13 cellular contexts compared by ENCODE assay signal in the genomic region with DNA sequence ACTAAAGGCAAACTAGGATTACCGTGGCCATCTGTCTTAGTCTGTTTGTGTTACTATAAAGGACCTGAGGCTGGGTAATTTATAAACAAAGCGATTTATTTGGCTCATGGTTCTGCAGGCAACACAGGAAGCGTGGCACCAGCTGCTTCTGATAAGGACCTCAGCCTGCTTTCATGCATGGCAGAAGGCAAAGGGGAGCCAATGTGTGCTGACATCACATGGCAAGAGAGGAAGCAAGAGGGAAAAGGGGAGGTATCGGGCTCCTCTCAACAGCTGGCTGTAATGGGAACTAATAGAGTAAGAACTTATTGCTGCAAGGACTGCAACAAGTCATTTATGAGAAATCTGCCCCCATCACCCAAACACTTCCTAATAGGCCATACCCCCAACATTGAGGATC.
DNase-seq lines count a peak whose midpoint lies in the region; ATAC-seq lines count a peak whose summit lies in the region.
"Had no signal": no experiment of that assay in that cellular context is flagged by ENCODE, and none has a peak within 500 bp of the region (broad histone marks: within the 10 kb centered on the region; RNA-seq: fewer than 3 reads in every experiment).

No MANE protein-coding gene starts in this region.

- no peaks in the 10 kb centered on the region for H3K9me3 Mint-ChIP-seq in stimulated activated naive CD8-positive, alpha-beta T cell treated with anti-CD3 and anti-CD28 coated beads, Interleukin-15, amount 100 ng/mL, for 72 hours

- 78 to 91% methylated on average over 4 of the region's 4 CpGs for WGBS in mesodermal cell (ENCODE audit: insufficient coverage in 2 of 2), 2 experiments

- no peaks in the 10 kb centered on the region for H3K4me1 ChIP-seq in mesodermal cell (ENCODE audit: control insufficient read depth, insufficient read depth, low read length, poor library complexity, severe bottlenecking)
- H3K4me1 ChIP-seq: suprapubic skin had no signal

- DNase-seq in NCI-H146 (lab: John Stamatoyannopoulos, UW) (peak; percentile 22), NCI-H146 treated with DMSO at 0.1 percent for 48 hours (lab: John Stamatoyannopoulos, UW; ENCODE audit: unreplicated experiment) (no peak), NCI-H1417 (lab: John Stamatoyannopoulos, UW) (peak in 2 of 3 experiments; percentile 56 to 85), SK-MEL-5 (ENCODE audit: low read depth, low spot score) (peak; percentile 28), NOMO-1 treated with dmso at 0.1 percent for 144 hours (lab: John Stamatoyannopoulos, UW; ENCODE audit: unreplicated experiment) (no peak)
- no peak for DNase-seq in stimulated activated naive CD8-positive, alpha-beta T cell treated with anti-CD3 and anti-CD28 coated beads, Interleukin-15, amount 100 ng/mL, for 72 hours
- DNase-seq: MV-4-11, occipital lobe, SW 1271 had no signal

- H3K4me1 Mint-ChIP-seq in stimulated activated naive CD8-positive, alpha-beta T cell treated with anti-CD3 and anti-CD28 coated beads, Interleukin-15, amount 100 ng/mL, for 72 hours: no peaks in the 10 kb centered on the region

- in situ Hi-C loops in SK-MEL-5 (cut with HindIII; ENCODE audit: low pct_unique_long_range_greater_than_20kb, low sequenced_read_pairs): no loop called here

- no peaks in the 10 kb centered on the region for H3K9me3 ChIP-seq in mesodermal cell (ENCODE audit: control insufficient read depth, low read length)
- H3K9me3 ChIP-seq: suprapubic skin had no signal

- no peak overlapping the region for H3K4me3 Mint-ChIP-seq in stimulated activated naive CD8-positive, alpha-beta T cell treated with anti-CD3 and anti-CD28 coated beads, Interleukin-15, amount 100 ng/mL, for 72 hours

- no peaks in the 10 kb centered on the region for H3K27me3 Mint-ChIP-seq in stimulated activated naive CD8-positive, alpha-beta T cell treated with anti-CD3 and anti-CD28 coated beads, Interleukin-15, amount 100 ng/mL, for 72 hours

- peak overlapping the region; percentile 64 for H3K27ac ChIP-seq in mesodermal cell (ENCODE audit: low read depth, low read length, severe bottlenecking)
- H3K27ac ChIP-seq: epithelial cell of prostate, suprapubic skin had no signal

- no peak overlapping the region for H3K27ac Mint-ChIP-seq in stimulated activated naive CD8-positive, alpha-beta T cell treated with anti-CD3 and anti-CD28 coated beads, Interleukin-15, amount 100 ng/mL, for 72 hours

- H3K4me3 ChIP-seq in mesodermal cell (ENCODE audit: extremely low read depth, insufficient read depth, low read length, poor library complexity, severe bottlenecking): no peak overlapping the region
- H3K4me3 ChIP-seq: suprapubic skin had no signal

- no peak for ATAC-seq in stimulated activated naive CD8-positive, alpha-beta T cell treated with anti-CD3 and anti-CD28 coated beads, Interleukin-15, amount 100 ng/mL, for 72 hours
- no peak for ATAC-seq in HG02571 (IDR thresholded peaks at IDR 0.05; ENCODE audit: unreplicated experiment)

- no peaks in the 10 kb centered on the region for H3K36me3 ChIP-seq in mesodermal cell (ENCODE audit: control insufficient read depth, insufficient read depth, low read length)
- H3K36me3 ChIP-seq: suprapubic skin had no signal

Comparison
In these comparisons a context has a peak if more than half of its experiments do, and no peak if none do; other contexts are left out.
1. DNase-seq: peak in NCI-H146 (single experiment), NCI-H1417 (2 of 3) and SK-MEL-5 (single experiment); none in NCI-H146 treated with DMSO at 0.1 percent for 48 hours (single experiment), NOMO-1 treated with dmso at 0.1 percent for 144 hours (single experiment) and stimulated activated naive CD8-positive, alpha-beta T cell treated with anti-CD3 and anti-CD28 coated beads, Interleukin-15, amount 100 ng/mL, for 72 hours (0 of 2).